ENCODE assay signal across 6 cellular contexts in the genomic region with DNA sequence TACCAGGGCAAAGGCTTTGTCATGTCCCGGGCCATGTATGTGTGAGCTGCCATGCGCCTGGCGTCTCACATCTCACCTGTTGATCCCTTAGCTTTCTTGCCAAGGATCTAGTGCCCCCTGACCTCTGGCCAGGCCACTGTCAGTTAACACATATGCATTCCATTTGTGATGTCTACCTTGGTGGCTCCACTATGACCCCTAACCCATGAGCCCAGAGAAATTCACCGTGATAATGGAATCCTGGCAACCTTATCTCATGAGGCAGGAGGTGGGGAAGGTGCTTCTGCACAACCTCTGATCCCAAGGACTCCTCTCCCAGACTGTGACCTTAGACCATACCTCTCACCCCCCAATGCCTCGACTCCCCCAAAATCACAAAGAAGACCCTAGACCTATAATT. TPM values are rescaled to one million over a fixed set of nuclear protein-coding genes. Genes with fewer than 3 reads are reported as not detected.
"Had no signal": no experiment of that assay in that cellular context is flagged by ENCODE, and none has a peak within 500 bp of the region (broad histone marks: within the 10 kb centered on the region; RNA-seq: fewer than 3 reads in every experiment).

No MANE protein-coding gene starts in this region.

RNA-seq across cellular contexts. Expression of a gene that starts 26.1 kb away (rescaled TPM):
- total RNA-seq: IMR-90 had no signal

RNA-seq across cellular contexts. Expression of a gene that starts 53.7 kb away (rescaled TPM):
- total RNA-seq: HT1080, IMR-90, M059J, SK-MEL-5 had no signal
- polyA plus RNA-seq: HepG2, IMR-90, SK-N-SH had no signal
